Comparison of ENCODE assay signal across 28 cellular contexts in genomic region chr19:46423194-46423593, GRCh38. TPM values are rescaled to one million over a fixed set of nuclear protein-coding genes. Genes with fewer than 3 reads are reported as not detected.
"Had no signal": no experiment of that assay in that cellular context is flagged by ENCODE, and none has a peak within 500 bp of the region (broad histone marks: within the 10 kb centered on the region; RNA-seq: fewer than 3 reads in every experiment).

No MANE protein-coding gene starts in this region.

- H3K9me3 ChIP-seq: breast epithelium, MG63 had no signal

- H3K4me1 ChIP-seq: breast epithelium had no signal

- H3K36me3 ChIP-seq: breast epithelium, MG63 had no signal

- H3K4me3 ChIP-seq: breast epithelium, MG63 had no signal

- H3K27ac ChIP-seq: breast epithelium had no signal

- H3K27me3 ChIP-seq: breast epithelium had no signal

- DNase-seq: activated B cell treated with CpG ODN at 0.5 μM for 24 hours; activated CD4-positive, alpha-beta memory T cell treated with anti-CD3 and anti-CD28 coated beads for 36 hours; activated CD4-positive, alpha-beta T cell treated with anti-CD3 and anti-CD28 coated beads for 1 hour; activated CD4-positive, alpha-beta T cell treated with anti-CD3 and anti-CD28 coated beads, Interleukin-2, amount 10 ng/mL, durations not matched to agents 24 days and 14 days; activated CD8-positive, alpha-beta memory T cell treated with anti-CD3 and anti-CD28 coated beads for 24 hours; activated gamma-delta T cell; activated naive CD4-positive, alpha-beta T cell treated with anti-CD3 and anti-CD28 coated beads for 36 hours; activated T-cell treated with anti-CD3 and anti-CD28 coated beads, Interleukin-2, amount 50 U/mL, for 4 hours; central memory CD4-positive, alpha-beta T cell; MG63; MV-4-11; NCI-H1092 treated with DMSO at 0.1 percent for 48 hours; NCI-H1417 treated with DMSO at 0.1 percent for 48 hours; NCI-H1694; NCI-H2029; NCI-H2107; NCI-H2171 treated with DMSO at 0.1 percent for 48 hours; NCI-H345; NCI-H510A; NCI-H69; SIG-M5; T-cell; T-helper 2 cell; T1000 had no signal

- H3K36me3 Mint-ChIP-seq: activated CD4-positive, alpha-beta memory T cell treated with anti-CD3 and anti-CD28 coated beads for 36 hours; activated naive CD8-positive, alpha-beta T cell; T-cell had no signal

- H3K27ac Mint-ChIP-seq: activated B cell treated with CpG ODN at 0.5 μM for 24 hours; activated CD4-positive, alpha-beta memory T cell treated with anti-CD3 and anti-CD28 coated beads for 36 hours; activated CD4-positive, alpha-beta T cell treated with anti-CD3 and anti-CD28 coated beads, Interleukin-2, amount 10 ng/mL, durations not matched to agents 24 days and 14 days; activated naive CD4-positive, alpha-beta T cell treated with anti-CD3 and anti-CD28 coated beads for 36 hours; activated naive CD8-positive, alpha-beta T cell; activated T-helper 17 cell treated with anti-CD3 and anti-CD28 coated beads, Interleukin-2, amount 50 U/mL, for 72 hours; T-cell had no signal

- H3K4me3 Mint-ChIP-seq: activated B cell treated with CpG ODN at 0.5 μM for 24 hours; activated CD4-positive, alpha-beta memory T cell treated with anti-CD3 and anti-CD28 coated beads for 36 hours; activated CD4-positive, alpha-beta T cell treated with anti-CD3 and anti-CD28 coated beads, Interleukin-2, amount 10 ng/mL, durations not matched to agents 24 days and 14 days; activated naive CD4-positive, alpha-beta T cell treated with anti-CD3 and anti-CD28 coated beads for 36 hours; activated naive CD8-positive, alpha-beta T cell; activated T-cell treated with anti-CD3 and anti-CD28 coated beads, Interleukin-2, amount 50 U/mL, for 4 hours; activated T-helper 17 cell treated with anti-CD3 and anti-CD28 coated beads, Interleukin-2, amount 50 U/mL, for 72 hours; T-cell had no signal

- H3K9me3 Mint-ChIP-seq: activated B cell treated with CpG ODN at 0.5 μM for 24 hours; activated CD4-positive, alpha-beta memory T cell treated with anti-CD3 and anti-CD28 coated beads for 36 hours; activated CD4-positive, alpha-beta T cell treated with anti-CD3 and anti-CD28 coated beads, Interleukin-2, amount 10 ng/mL, durations not matched to agents 24 days and 14 days; activated naive CD4-positive, alpha-beta T cell treated with anti-CD3 and anti-CD28 coated beads for 36 hours; activated T-cell treated with anti-CD3 and anti-CD28 coated beads, Interleukin-2, amount 50 U/mL, for 4 hours; activated T-helper 17 cell treated with anti-CD3 and anti-CD28 coated beads, Interleukin-2, amount 50 U/mL, for 72 hours; T-cell had no signal

RNA-seq across cellular contexts. Expression of gene PNMA8C, which starts 5.5 kb away (rescaled TPM):
- total RNA-seq: activated B cell treated with CpG ODN at 0.5 μM for 24 hours; activated CD4-positive, alpha-beta memory T cell treated with anti-CD3 and anti-CD28 coated beads for 36 hours; activated CD4-positive, alpha-beta T cell treated with anti-CD3 and anti-CD28 coated beads, Interleukin-2, amount 10 ng/mL, durations not matched to agents 24 days and 14 days; activated naive CD4-positive, alpha-beta T cell treated with anti-CD3 and anti-CD28 coated beads for 36 hours; activated T-cell treated with anti-CD3 and anti-CD28 coated beads, Interleukin-2, amount 50 U/mL, for 4 hours; activated T-helper 17 cell treated with anti-CD3 and anti-CD28 coated beads, Interleukin-2, amount 50 U/mL, for 72 hours; RPMI7951; T-cell had no signal

RNA-seq across cellular contexts. Expression of gene CCDC8, which starts 9.8 kb away (rescaled TPM):
- total RNA-seq: activated B cell treated with CpG ODN at 0.5 μM for 24 hours; activated CD4-positive, alpha-beta memory T cell treated with anti-CD3 and anti-CD28 coated beads for 36 hours; activated CD4-positive, alpha-beta T cell treated with anti-CD3 and anti-CD28 coated beads, Interleukin-2, amount 10 ng/mL, durations not matched to agents 24 days and 14 days; activated naive CD4-positive, alpha-beta T cell treated with anti-CD3 and anti-CD28 coated beads for 36 hours; activated T-helper 17 cell treated with anti-CD3 and anti-CD28 coated beads, Interleukin-2, amount 50 U/mL, for 72 hours had no signal

RNA-seq across cellular contexts. Expression of gene PNMA8A, which starts 48.2 kb away (rescaled TPM):
- total RNA-seq: activated B cell treated with CpG ODN at 0.5 μM for 24 hours; activated CD4-positive, alpha-beta T cell treated with anti-CD3 and anti-CD28 coated beads, Interleukin-2, amount 10 ng/mL, durations not matched to agents 24 days and 14 days; activated T-helper 17 cell treated with anti-CD3 and anti-CD28 coated beads, Interleukin-2, amount 50 U/mL, for 72 hours; RPMI7951 had no signal
